8 cellular contexts compared by ENCODE assay signal in genomic region chr22:41382610-41383009, GRCh38. TPM values are rescaled to one million over a fixed set of nuclear protein-coding genes. Genes with fewer than 3 reads are reported as not detected.
DNase-seq lines count a peak whose midpoint lies in the region; ATAC-seq and TF ChIP-seq lines count a peak whose summit lies in the region.

No MANE protein-coding gene starts in this region.

- no peak for TF ChIP-seq POLR2A in suprapubic skin (IDR thresholded peaks at IDR 0.05)

- no peaks in the 10 kb centered on the region for H3K36me3 Mint-ChIP-seq in T-helper 2 cell treated with Interferon-gamma antibody and Interleukin-4, amounts not matched to agents 5 μg/mL and 100 μg/mL, for 36 hours (ENCODE audit: low read depth)
- H3K36me3 Mint-ChIP-seq in activated naive CD8-positive, alpha-beta T cell treated with anti-CD3 and anti-CD28 coated beads, Interleukin-2, amount 50 U/mL, for 24 hours (ENCODE audit: low read depth), result no peaks in the 10 kb centered on the region

- H3K36me3 ChIP-seq in kidney epithelial cell (ENCODE audit: control insufficient read depth, insufficient read depth, low read length) (no peaks in the 10 kb centered on the region), suprapubic skin (peaks cover 8% of the 10 kb centered on the region)

- H3K4me1 Mint-ChIP-seq in T-helper 2 cell treated with Interferon-gamma antibody and Interleukin-4, amounts not matched to agents 5 μg/mL and 100 μg/mL, for 36 hours (ENCODE audit: low read depth), result peaks cover 10% of the 10 kb centered on the region
- peaks cover 14% of the 10 kb centered on the region for H3K4me1 Mint-ChIP-seq in activated naive CD8-positive, alpha-beta T cell treated with anti-CD3 and anti-CD28 coated beads, Interleukin-2, amount 50 U/mL, for 24 hours

- H3K9me3 ChIP-seq in suprapubic skin, result no peaks in the 10 kb centered on the region

- WGBS in suprapubic skin, result 29% methylated on average over 11 of the region's 19 CpGs

- peak overlapping the region; percentile 91 for H3K27ac Mint-ChIP-seq in T-helper 2 cell treated with Interferon-gamma antibody and Interleukin-4, amounts not matched to agents 5 μg/mL and 100 μg/mL, for 36 hours
- H3K27ac Mint-ChIP-seq in activated naive CD8-positive, alpha-beta T cell treated with anti-CD3 and anti-CD28 coated beads, Interleukin-2, amount 50 U/mL, for 24 hours, result no peak overlapping the region

- TF ChIP-seq EP300 in suprapubic skin (IDR thresholded peaks at IDR 0.05), result no peak

- H3K27ac ChIP-seq in suprapubic skin, result peak overlapping the region; percentile 97

- no peaks in the 10 kb centered on the region for H3K9me3 Mint-ChIP-seq in T-helper 2 cell treated with Interferon-gamma antibody and Interleukin-4, amounts not matched to agents 5 μg/mL and 100 μg/mL, for 36 hours
- no peaks in the 10 kb centered on the region for H3K9me3 Mint-ChIP-seq in activated naive CD8-positive, alpha-beta T cell treated with anti-CD3 and anti-CD28 coated beads, Interleukin-2, amount 50 U/mL, for 24 hours

- TF ChIP-seq CTCF in kidney epithelial cell (IDR thresholded peaks at IDR 0.05; ENCODE audit: insufficient read depth, low read length, poor library complexity, severe bottlenecking) (no peak), suprapubic skin (IDR thresholded peaks at IDR 0.05) (no peak)

- no peak for ATAC-seq in activated naive CD8-positive, alpha-beta T cell treated with anti-CD3 and anti-CD28 coated beads, Interleukin-2, amount 50 U/mL, for 24 hours
- no peak for ATAC-seq in GM18907 (IDR thresholded peaks at IDR 0.05; ENCODE audit: unreplicated experiment)

- peaks cover 3% of the 10 kb centered on the region for H3K27me3 Mint-ChIP-seq in T-helper 2 cell treated with Interferon-gamma antibody and Interleukin-4, amounts not matched to agents 5 μg/mL and 100 μg/mL, for 36 hours (ENCODE audit: low read depth)
- H3K27me3 Mint-ChIP-seq in activated naive CD8-positive, alpha-beta T cell treated with anti-CD3 and anti-CD28 coated beads, Interleukin-2, amount 50 U/mL, for 24 hours, result no peaks in the 10 kb centered on the region

- no peaks in the 10 kb centered on the region for H3K27me3 ChIP-seq in kidney epithelial cell (ENCODE audit: control insufficient read depth, insufficient read depth, low read length)
- H3K27me3 ChIP-seq in suprapubic skin, result no peaks in the 10 kb centered on the region

- DNase-seq in T-helper 2 cell treated with Interferon-gamma antibody and Interleukin-4, amounts not matched to agents 5 μg/mL and 100 μg/mL, for 36 hours (ENCODE audit: low spot score), result no peak
- DNase-seq in T-helper 2 cell (no peak), kidney epithelial cell (ENCODE audit: low read depth) (no peak), suprapubic skin (ENCODE audit: low spot score in 2 of 2) (no peak), middle frontal gyrus (ENCODE audit: extremely low spot score, low spot score) (no peak), OCI-M2 (lab: John Stamatoyannopoulos, UW; ENCODE audit: unreplicated experiment) (no peak)
- peak; percentile 8 for DNase-seq in activated naive CD8-positive, alpha-beta T cell treated with anti-CD3 and anti-CD28 coated beads, Interleukin-2, amount 50 U/mL, for 24 hours

- peak overlapping the region; percentile 83 for H3K4me3 Mint-ChIP-seq in T-helper 2 cell treated with Interferon-gamma antibody and Interleukin-4, amounts not matched to agents 5 μg/mL and 100 μg/mL, for 36 hours
- peak overlapping the region; percentile 81 for H3K4me3 Mint-ChIP-seq in activated naive CD8-positive, alpha-beta T cell treated with anti-CD3 and anti-CD28 coated beads, Interleukin-2, amount 50 U/mL, for 24 hours

- peaks cover 37% of the 10 kb centered on the region for H3K4me1 ChIP-seq in suprapubic skin

- peak overlapping the region; percentile 78 for H3K4me3 ChIP-seq in kidney epithelial cell (ENCODE audit: low read depth, low read length)
- H3K4me3 ChIP-seq in suprapubic skin, result peak overlapping the region; percentile 79

RNA-seq across cellular contexts. Expression of gene TEF, which starts 0.9 kb away (rescaled TPM):
- total RNA-seq in kidney epithelial cell (4.0 and 4.1 TPM in 2 replicates), suprapubic skin (10 to 100 TPM; 36.1 to 87.4 (median 46.8) TPM)
